22 cellular contexts compared by ENCODE assay signal in genomic region chr15:73654659-73655058, GRCh38. TPM values are rescaled to one million over a fixed set of nuclear protein-coding genes. Genes with fewer than 3 reads are reported as not detected.
"Had no signal": no experiment of that assay in that cellular context is flagged by ENCODE, and none has a peak within 500 bp of the region (broad histone marks: within the 10 kb centered on the region; RNA-seq: fewer than 3 reads in every experiment).

No MANE protein-coding gene starts in this region.

- DNase-seq: activated CD4-positive, alpha-beta T cell treated with anti-CD3 and anti-CD28 coated beads for 48 hours; activated CD4-positive, alpha-beta T cell treated with anti-CD3 and anti-CD28 coated beads, Interleukin-2, amount 50 U/mL, for 4 hours; activated CD4-positive, CD25-positive, alpha-beta regulatory T cell treated with anti-CD3 and anti-CD28 coated beads, Interleukin-2, amount 50 U/mL, for 72 hours; activated CD8-positive, alpha-beta memory T cell treated with anti-CD3 and anti-CD28 coated beads, Interleukin-2, amount 50 U/mL, for 48 hours; activated CD8-positive, alpha-beta T cell treated with anti-CD3 and anti-CD28 coated beads, Interleukin-2, amount 10 ng/mL, durations not matched to agents 7 days and 5 days; activated naive CD4-positive, alpha-beta T cell treated with anti-CD3 and anti-CD28 coated beads, Interleukin-2, amount 50 U/mL, for 16 hours; activated T-cell treated with anti-CD3 and anti-CD28 coated beads, Interleukin-2, amount 50 U/mL, for 1 hour; aorta; caudate nucleus; MM.1S; NCI-H1105; NCI-H1436; NCI-H1694 treated with DMSO at 0.1 percent for 48 hours; NCI-H2029 treated with DMSO at 0.1 percent for 48 hours; NCI-H345; NCI-H510A; NCI-H69; NK-92 treated with Interleukin-12 subunit alpha and Interleukin-12 subunit beta, amount 100 ng/mL, for 24 hours; SHP77 treated with DMSO at 0.1 percent for 48 hours had no signal

- H3K9me3 ChIP-seq: breast epithelium had no signal

- H3K27ac ChIP-seq: breast epithelium had no signal

- H3K36me3 ChIP-seq: breast epithelium had no signal

- H3K4me3 Mint-ChIP-seq: activated CD8-positive, alpha-beta T cell treated with anti-CD3 and anti-CD28 coated beads, Interleukin-2, amount 10 ng/mL, durations not matched to agents 7 days and 5 days; T-helper 1 cell treated with Interleukin-12 subunit alpha and Interleukin-12 subunit beta and Interleukin-4 antibody, amounts not matched to agents 30 μg/mL and 1 μg/mL, for 36 hours; WTC11 had no signal

- H3K4me3 ChIP-seq: breast epithelium had no signal

- ATAC-seq: activated CD8-positive, alpha-beta T cell treated with anti-CD3 and anti-CD28 coated beads, Interleukin-2, amount 10 ng/mL, durations not matched to agents 7 days and 5 days; WTC11 had no signal

- H3K27ac Mint-ChIP-seq: activated CD8-positive, alpha-beta T cell treated with anti-CD3 and anti-CD28 coated beads, Interleukin-2, amount 10 ng/mL, durations not matched to agents 7 days and 5 days; T-helper 1 cell treated with Interleukin-12 subunit alpha and Interleukin-12 subunit beta and Interleukin-4 antibody, amounts not matched to agents 30 μg/mL and 1 μg/mL, for 36 hours; WTC11 had no signal

- H3K36me3 Mint-ChIP-seq: WTC11 had no signal

- H3K27me3 ChIP-seq: breast epithelium had no signal

- H3K9me3 Mint-ChIP-seq: T-helper 1 cell treated with Interleukin-12 subunit alpha and Interleukin-12 subunit beta and Interleukin-4 antibody, amounts not matched to agents 30 μg/mL and 1 μg/mL, for 36 hours had no signal

- H3K4me1 Mint-ChIP-seq: WTC11 had no signal

- H3K4me1 ChIP-seq: breast epithelium had no signal

RNA-seq across cellular contexts. Expression of gene CD276, which starts 29.5 kb away (rescaled TPM):
- total RNA-seq: activated CD8-positive, alpha-beta T cell treated with anti-CD3 and anti-CD28 coated beads, Interleukin-2, amount 10 ng/mL, durations not matched to agents 7 days and 5 days had no signal
